24 cellular contexts compared by ENCODE assay signal in genomic region chr11:79514269-79514668, GRCh38.
A peak's percentile ranks its signal among the peaks of the same experiment; 100 is the strongest.
DNase-seq lines count a peak whose midpoint lies in the region; ATAC-seq, FAIRE-seq and TF ChIP-seq lines count a peak whose summit lies in the region.
"Had no signal": no experiment of that assay in that cellular context is flagged by ENCODE, and none has a peak within 500 bp of the region (broad histone marks: within the 10 kb centered on the region; RNA-seq: fewer than 3 reads in every experiment).

No MANE protein-coding gene starts in this region.

- DNase-seq in left colon (no peak), DMS79 treated with DMSO at 0.1 percent for 48 hours (lab: John Stamatoyannopoulos, UW) (no peak), GM12891 (ENCODE audit: insufficient read length, low spot score) (no peak)
- DNase-seq: AML-193; Caco-2; Calu3; CD4-positive, alpha-beta T cell; CD8-positive, alpha-beta T cell; DND-41; EL; GDM1 had no signal

- H3K4me3 Mint-ChIP-seq in stimulated activated memory B cell treated with anti-CD40 and anti-IgM and Interleukin-4, amounts not matched to agents 10 μg/mL and 1 μg/mL and 100 μg/mL, for 72 hours: no peak overlapping the region
- H3K4me3 Mint-ChIP-seq: B cell; CD4-positive, alpha-beta T cell; CD8-positive, alpha-beta T cell had no signal

- no peak overlapping the region for H3K27ac Mint-ChIP-seq in stimulated activated memory B cell treated with anti-CD40 and anti-IgM and Interleukin-4, amounts not matched to agents 10 μg/mL and 1 μg/mL and 100 μg/mL, for 72 hours
- H3K27ac Mint-ChIP-seq: B cell; CD4-positive, alpha-beta T cell; CD8-positive, alpha-beta T cell had no signal

- no peak overlapping the region for H3K4me3 ChIP-seq in HEK293 (ENCODE audit: low read depth, low read length)
- H3K4me3 ChIP-seq: A549; BLaER1 treated with 17β-estradiol and CSF1 and Interleukin-3, amounts not matched to agents 10 nM and 100 nM; GM12878 had no signal

- H3K9me3 ChIP-seq in HEK293 (ENCODE audit: control insufficient read depth, insufficient read depth, low read depth, low read length): no peaks in the 10 kb centered on the region
- H3K9me3 ChIP-seq: A549 had no signal

- no peaks in the 10 kb centered on the region for H3K36me3 ChIP-seq in HEK293 (ENCODE audit: control insufficient read depth in 2 of 2, insufficient read depth in 1 of 2, low read length in 2 of 2)
- H3K36me3 ChIP-seq: BLaER1 treated with 17β-estradiol and CSF1 and Interleukin-3, amounts not matched to agents 10 nM and 100 nM had no signal

- H3K9me3 Mint-ChIP-seq in stimulated activated memory B cell treated with anti-CD40 and anti-IgM and Interleukin-4, amounts not matched to agents 10 μg/mL and 1 μg/mL and 100 μg/mL, for 72 hours: no peaks in the 10 kb centered on the region

- no peak overlapping the region for H3K27ac ChIP-seq in HEK293 (ENCODE audit: extremely low read depth, low read depth, low read length)
- H3K27ac ChIP-seq: 22Rv1; A549; BLaER1 treated with 17β-estradiol and CSF1 and Interleukin-3, amounts not matched to agents 10 nM and 100 nM; C4-2B had no signal

- peaks cover 53% of the 10 kb centered on the region for H3K27me3 Mint-ChIP-seq in stimulated activated memory B cell treated with anti-CD40 and anti-IgM and Interleukin-4, amounts not matched to agents 10 μg/mL and 1 μg/mL and 100 μg/mL, for 72 hours
- H3K27me3 Mint-ChIP-seq: CD4-positive, alpha-beta T cell had no signal

- POLR2A ChIA-PET in HEK293 (lab: Yijun Ruan, JAX): no interaction called here

- H3K4me1 Mint-ChIP-seq in stimulated activated memory B cell treated with anti-CD40 and anti-IgM and Interleukin-4, amounts not matched to agents 10 μg/mL and 1 μg/mL and 100 μg/mL, for 72 hours: no peaks in the 10 kb centered on the region
- H3K4me1 Mint-ChIP-seq: B cell had no signal

- FAIRE-seq in GM12891 (lab: Jason Lieb, UNC): no peak
- FAIRE-seq: A549, D721Med, GM12878, GM19239 had no signal

- TF ChIP-seq CTCF in HEK293 (tag by site-specific recombination; IDR thresholded peaks at IDR 0.05): no peak

- TF ChIP-seq POLR2A in GM12891 (IDR thresholded peaks at IDR 0.05; ENCODE audit: low read depth, low read length): no peak

- no peaks in the 10 kb centered on the region for H3K36me3 Mint-ChIP-seq in stimulated activated memory B cell treated with anti-CD40 and anti-IgM and Interleukin-4, amounts not matched to agents 10 μg/mL and 1 μg/mL and 100 μg/mL, for 72 hours
- H3K36me3 Mint-ChIP-seq: CD8-positive, alpha-beta T cell had no signal

- peak; percentile 44 for ATAC-seq in esophagus mucosa
- peak; percentile 77 for ATAC-seq in left colon
- ATAC-seq in stimulated activated memory B cell treated with anti-CD40 and anti-IgM and Interleukin-4, amounts not matched to agents 10 μg/mL and 1 μg/mL and 100 μg/mL, for 72 hours: peak; percentile 7
- ATAC-seq in HG03342 (IDR thresholded peaks at IDR 0.05; ENCODE audit: unreplicated experiment): no peak
- ATAC-seq in GM21576 (IDR thresholded peaks at IDR 0.05; ENCODE audit: unreplicated experiment): no peak
- ATAC-seq: A549; CD8-positive, alpha-beta T cell; GM12878 had no signal

- H3K4me1 ChIP-seq in HEK293 (ENCODE audit: control insufficient read depth, insufficient read depth, low read length): no peaks in the 10 kb centered on the region
- H3K4me1 ChIP-seq: A549; BLaER1 treated with 17β-estradiol and CSF1 and Interleukin-3, amounts not matched to agents 10 nM and 100 nM had no signal

- CTCF ChIA-PET in HEK293 (lab: Yijun Ruan, JAX): interaction anchor here (1.2 kb wide), 1 partner anchor 195 kb away, joined by 3 read pairs; no protein-coding TSS in a partner anchor

- intact Hi-C loops in left colon (cut with DNase I, micrococcal nuclease): no loop called here

TF ChIP-seq in HEK293, 187 proteins besides CTCF, POLR2A, EP300 and RAD21:
- TF ChIP-seq ZXDB (tag by site-specific recombination; IDR thresholded peaks at IDR 0.05) (no peak), ZIC2 (tag by site-specific recombination; IDR thresholded peaks at IDR 0.05) (peak; percentile 34; the same call in 1 of the 2 replicates), ZNF335 (tag by site-specific recombination; conservative IDR thresholded peaks at IDR 0.05) (no peak), ZNF16 (tag by site-specific recombination; IDR thresholded peaks at IDR 0.05; ENCODE audit: low read depth) (no peak)

TF ChIP-seq in GM12891, 5 proteins besides CTCF, POLR2A, EP300 and RAD21:
- no peak for TF ChIP-seq POLR2AphosphoS5 (IDR thresholded peaks at IDR 0.05; ENCODE audit: low read depth, low read length)
- TF ChIP-seq TAF1 (IDR thresholded peaks at IDR 0.05; ENCODE audit: low read depth, low read length): no peak
- TF ChIP-seq PAX5 (IDR thresholded peaks at IDR 0.05; ENCODE audit: insufficient read depth, low read length, severe bottlenecking): no peak
- no peak for TF ChIP-seq POU2F2 (IDR thresholded peaks at IDR 0.05; ENCODE audit: low read depth, low read length)

Comparison
In these comparisons a context has a peak if more than half of its experiments do, and no peak if none do; other contexts are left out.
1. ATAC-seq: peak in esophagus mucosa (single experiment), left colon (single experiment) and stimulated activated memory B cell treated with anti-CD40 and anti-IgM and Interleukin-4, amounts not matched to agents 10 μg/mL and 1 μg/mL and 100 μg/mL, for 72 hours (single experiment); none in HG03342 (single experiment) and GM21576 (single experiment).